Comparison of ENCODE assay signal across 13 cellular contexts in the genomic region with DNA sequence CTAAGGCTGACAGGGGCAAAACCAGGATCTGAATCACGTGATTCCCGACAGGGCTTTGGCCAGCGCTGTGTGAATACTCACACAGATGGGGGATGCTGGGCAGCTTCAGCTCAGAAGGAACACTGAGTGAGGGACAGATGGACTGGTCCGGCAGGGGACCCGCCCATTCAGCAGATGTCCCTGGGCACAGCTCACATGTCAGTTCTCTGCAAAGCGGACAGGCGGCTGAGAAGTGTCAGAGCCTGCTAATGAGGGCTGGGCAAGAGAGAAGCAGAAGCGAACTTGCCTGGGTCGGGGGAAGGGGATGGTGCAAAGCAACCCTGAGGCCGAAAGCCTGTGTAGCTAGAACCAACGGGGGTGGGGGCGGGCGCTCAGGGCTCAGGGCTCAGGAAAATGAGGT. TPM values are rescaled to one million over a fixed set of nuclear protein-coding genes. Genes with fewer than 3 reads are reported as not detected.
DNase-seq lines count a peak whose midpoint lies in the region; ATAC-seq and TF ChIP-seq lines count a peak whose summit lies in the region.
"Had no signal": no experiment of that assay in that cellular context is flagged by ENCODE, and none has a peak within 500 bp of the region (broad histone marks: within the 10 kb centered on the region; RNA-seq: fewer than 3 reads in every experiment).

No MANE protein-coding gene starts in this region.

- H3K27me3 Mint-ChIP-seq in brain (peaks cover 4% of the 10 kb centered on the region), nephron (ENCODE audit: low read depth) (no peaks in the 10 kb centered on the region)
- H3K27me3 Mint-ChIP-seq: activated B cell treated with CpG ODN at 0.5 μM for 24 hours; CD4-positive, CD25-positive, alpha-beta regulatory T cell had no signal

- TF ChIP-seq POLR2A in erythroblast (IDR thresholded peaks at IDR 0.05; ENCODE audit: low read length) = no peak

- H3K4me3 Mint-ChIP-seq in brain (peak overlapping the region; percentile 28 to 67 (median 44)), nephron (peak overlapping the region; percentile 9 to 59 (median 29))
- H3K4me3 Mint-ChIP-seq: activated B cell treated with CpG ODN at 0.5 μM for 24 hours; CD4-positive, CD25-positive, alpha-beta regulatory T cell; immature natural killer cell had no signal

- H3K4me1 Mint-ChIP-seq in brain (peaks cover 42% of the 10 kb centered on the region), nephron (peaks cover 30% of the 10 kb centered on the region)

- TF ChIP-seq CTCF in brain (conservative IDR thresholded peaks at IDR 0.05) (no peak), nephron (IDR thresholded peaks at IDR 0.05; ENCODE audit: unreplicated experiment in 3 of 3) (no peak)

- no peak overlapping the region for H3K4me3 ChIP-seq in H7 (ENCODE audit: insufficient read depth, low read depth, low read length)

- ATAC-seq in GM18909 (IDR thresholded peaks at IDR 0.05; ENCODE audit: poor library complexity, unreplicated experiment) = no peak
- no peak for ATAC-seq in HG02884 (IDR thresholded peaks at IDR 0.05; ENCODE audit: unreplicated experiment)
- ATAC-seq: stimulated activated naive CD8-positive, alpha-beta T cell treated with anti-CD3 and anti-CD28 coated beads, Interleukin-15, Interleukin-2, amounts not matched to agents 100 U/mL and 50 U/mL, for 24 hours had no signal

- no peaks in the 10 kb centered on the region for H3K36me3 Mint-ChIP-seq in brain
- peaks cover 4% of the 10 kb centered on the region for H3K36me3 Mint-ChIP-seq in nephron (ENCODE audit: low read depth)

- peaks cover 0 to 3% (median 0%) of the 10 kb centered on the region in 5 experiments for H3K9me3 Mint-ChIP-seq in brain
- no peaks in the 10 kb centered on the region for H3K9me3 Mint-ChIP-seq in nephron
- H3K9me3 Mint-ChIP-seq: activated B cell treated with CpG ODN at 0.5 μM for 24 hours; CD4-positive, CD25-positive, alpha-beta regulatory T cell; immature natural killer cell had no signal

- DNase-seq in COLO668 (lab: John Stamatoyannopoulos, UW; ENCODE audit: unreplicated experiment) (peak; percentile 30), H7 (peak; percentile 54), erythroblast (lab: John Stamatoyannopoulos, UW) (no peak)
- DNase-seq: activated B cell treated with CpG ODN at 0.5 μM for 24 hours; CD4-positive, CD25-positive, alpha-beta regulatory T cell; immature natural killer cell; NCI-H1694 treated with DMSO at 0.1 percent for 48 hours; stimulated activated CD4-positive, alpha-beta T cell treated with anti-CD3 and anti-CD28 coated beads, Interleukin-4, amount 100 ng/mL, for 4 hours; stimulated activated naive CD8-positive, alpha-beta T cell treated with anti-CD3 and anti-CD28 coated beads, Interleukin-15, Interleukin-2, amounts not matched to agents 100 U/mL and 50 U/mL, for 24 hours had no signal

- H3K36me3 ChIP-seq in H7 (replicated peaks; ENCODE audit: control insufficient read depth, insufficient read depth, low read length) = peaks cover 7% of the 10 kb centered on the region

- no peaks in the 10 kb centered on the region for H3K27me3 ChIP-seq in H7 (ENCODE audit: control insufficient read depth, insufficient read depth, low read length)

- H3K27ac Mint-ChIP-seq in brain (peak overlapping the region; percentile 80 to 98 (median 93)), nephron (peak overlapping the region; percentile 23 to 85 (median 54))
- H3K27ac Mint-ChIP-seq: activated B cell treated with CpG ODN at 0.5 μM for 24 hours; CD4-positive, CD25-positive, alpha-beta regulatory T cell had no signal

RNA-seq across cellular contexts. Expression of a gene that starts 11.9 kb away (rescaled TPM):
- total RNA-seq in H7 (2014; rRNA removed; shearing (Covaris generic)) = 1.5 and 2.7 TPM in 2 replicates
- polyA plus RNA-seq in brain (ENCODE audit: insufficient read depth, low read depth, low replicate concordance) = 17.2 TPM
- total RNA-seq: activated B cell treated with CpG ODN at 0.5 μM for 24 hours; CD4-positive, CD25-positive, alpha-beta regulatory T cell had no signal
- polyA plus RNA-seq: immature natural killer cell had no signal

RNA-seq across cellular contexts. Expression of a gene that starts 31.1 kb away (rescaled TPM):
- 34.7 and 45.0 TPM in 2 replicates for total RNA-seq in H7 (2014; rRNA removed; shearing (Covaris generic))
- 12.2 TPM for polyA plus RNA-seq in brain (ENCODE audit: insufficient read depth, low read depth, low replicate concordance)

RNA-seq across cellular contexts. Expression of a gene that starts 47.1 kb away (rescaled TPM):
- total RNA-seq in H7 (2014; rRNA removed; shearing (Covaris generic)) = 92.3 and 115 TPM in 2 replicates
- 64.4 TPM for polyA plus RNA-seq in brain (ENCODE audit: insufficient read depth, low read depth, low replicate concordance)

Comparison
In these comparisons a context has a peak if more than half of its experiments do, and no peak if none do; other contexts are left out.
1. DNase-seq: peak in COLO668 (single experiment) and H7 (single experiment); none in erythroblast (0 of 2).